9 cellular contexts compared by ENCODE assay signal in genomic region chr3:9534429-9534828, GRCh38. TPM values are rescaled to one million over a fixed set of nuclear protein-coding genes. Genes with fewer than 3 reads are reported as not detected.
"Had no signal": no experiment of that assay in that cellular context is flagged by ENCODE, and none has a peak within 500 bp of the region (broad histone marks: within the 10 kb centered on the region; RNA-seq: fewer than 3 reads in every experiment).

No MANE protein-coding gene starts in this region.

- H3K36me3 Mint-ChIP-seq: IgD-negative memory B cell had no signal

- H3K4me3 ChIP-seq: K562 had no signal

- H3K4me3 Mint-ChIP-seq: IgD-negative memory B cell had no signal

- ATAC-seq: HepG2, K562 had no signal

- H3K27ac Mint-ChIP-seq: IgD-negative memory B cell had no signal

- DNase-seq: IMR-90, KBM-7, KG1 had no signal

- H3K27ac ChIP-seq: HL-60 had no signal

- H3K4me1 Mint-ChIP-seq: IgD-negative memory B cell had no signal

RNA-seq across cellular contexts. Expression of gene LHFPL4, which starts 19.2 kb away (rescaled TPM):
- total RNA-seq: HT-29, HT1080, IMR-90, K562 had no signal
- polyA plus RNA-seq: IgD-negative memory B cell, IMR-90, K562 had no signal
